ENCODE assay signal across 26 cellular contexts in the genomic region with DNA sequence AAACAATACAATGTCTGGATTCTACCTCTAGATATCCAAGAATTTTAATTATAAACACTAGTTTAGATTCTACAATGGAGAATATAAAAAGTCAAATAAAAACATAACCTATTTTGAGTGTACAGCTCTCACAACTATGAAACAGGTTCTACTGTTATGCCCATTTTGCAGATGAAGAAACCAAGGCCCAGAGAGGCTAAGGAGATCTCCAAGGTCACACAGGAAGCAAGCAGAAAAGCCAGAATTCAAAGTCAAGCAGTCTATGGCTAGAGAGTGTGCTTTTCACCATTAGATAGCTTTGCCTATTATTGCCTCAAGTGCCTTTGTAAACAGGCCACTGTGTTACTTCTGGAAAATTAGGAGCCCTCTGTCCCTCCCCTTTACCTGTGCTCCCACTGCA.
"Had no signal": no experiment of that assay in that cellular context is flagged by ENCODE, and none has a peak within 500 bp of the region (broad histone marks: within the 10 kb centered on the region; RNA-seq: fewer than 3 reads in every experiment).

No MANE protein-coding gene starts in this region.

- H3K4me3 ChIP-seq: coronary artery, esophagus squamous epithelium, heart right ventricle, lower lobe of right lung, smooth muscle cell, suprapubic skin, transverse colon had no signal

- H3K27me3 ChIP-seq: esophagus squamous epithelium, heart right ventricle, suprapubic skin, transverse colon had no signal

- H3K9ac ChIP-seq: parathyroid adenoma had no signal

- ATAC-seq: effector memory CD8-positive, alpha-beta T cell; heart right ventricle; left colon; left ventricle myocardium superior; natural killer cell; sciatic nerve; stimulated activated naive CD8-positive, alpha-beta T cell treated with anti-CD3 and anti-CD28 coated beads, Interleukin-15, amount 100 ng/mL, for 72 hours had no signal

- H2AFZ ChIP-seq: parathyroid adenoma had no signal

- H3K4me2 ChIP-seq: smooth muscle cell had no signal

- H3K9me3 ChIP-seq: esophagus squamous epithelium, heart right ventricle, lower lobe of right lung, suprapubic skin, transverse colon had no signal

- H3K27ac ChIP-seq: coronary artery, esophagus squamous epithelium, heart right ventricle, lower lobe of right lung, parathyroid adenoma, suprapubic skin, transverse colon had no signal

- FAIRE-seq: endometrium had no signal

- DNase-seq: effector memory CD8-positive, alpha-beta T cell; erythroblast; esophagus squamous epithelium; foreskin melanocyte; glutamatergic neuron; heart right ventricle; hippocampal formation; islet precursor cell; kidney glomerular epithelial cell; left colon; left ventricle myocardium superior; lower lobe of right lung; natural killer cell; stimulated activated CD4-positive, alpha-beta T cell treated with anti-CD3 and anti-CD28 coated beads, Interleukin-12 subunit alpha, Interleukin-12 subunit beta, amount 100 ng/mL, for 4 hours; stimulated activated CD4-positive, alpha-beta T cell treated with anti-CD3 and anti-CD28 coated beads, Interleukin-1b, Interleukin-23, amount 100 ng/mL, for 48 hours; stimulated activated CD4-positive, alpha-beta T cell treated with anti-CD3 and anti-CD28 coated beads, Interleukin-4, amount 100 ng/mL, for 1 hour; stimulated activated CD8-positive, alpha-beta memory T cell treated with anti-CD3 and anti-CD28 coated beads, Interleukin-4, amount 100 ng/mL, for 48 hours; stimulated activated naive CD4-positive, alpha-beta T cell; stimulated activated naive CD8-positive, alpha-beta T cell treated with anti-CD3 and anti-CD28 coated beads, Interleukin-15, amount 100 ng/mL, for 72 hours; transverse colon had no signal

- H3K36me3 ChIP-seq: lower lobe of right lung, transverse colon had no signal
